Comparison of ENCODE assay signal across 8 cellular contexts in genomic region chr3:98573231-98573728, GRCh38. TPM values are rescaled to one million over a fixed set of nuclear protein-coding genes. Genes with fewer than 3 reads are reported as not detected.
A peak's percentile ranks its signal among the peaks of the same experiment; 100 is the strongest.
DNase-seq lines count a peak whose midpoint lies in the region; ATAC-seq, FAIRE-seq and TF ChIP-seq lines count a peak whose summit lies in the region.

No MANE protein-coding gene starts in this region.

- no peak for DNase-seq in activated CD4-positive, alpha-beta T cell treated with anti-CD3 and anti-CD28 coated beads for 36 hours
- DNase-seq in activated CD4-positive, alpha-beta T cell treated with anti-CD3 and anti-CD28 coated beads for 1 hour: no peak
- DNase-seq in body of pancreas: no peak
- no peak for DNase-seq in pancreas
- DNase-seq in NCI-H1092 treated with DMSO at 0.1 percent for 48 hours (lab: John Stamatoyannopoulos, UW): no peak
- DNase-seq in activated CD4-positive, CD25-positive, alpha-beta regulatory T cell treated with anti-CD3 and anti-CD28 coated beads, Interleukin-2, amount 50 U/mL, for 72 hours: no peak

- ATAC-seq in activated CD4-positive, alpha-beta T cell treated with anti-CD3 and anti-CD28 coated beads for 36 hours: no peak
- peak; percentile 78 for ATAC-seq in GM21529 (IDR thresholded peaks at IDR 0.05; ENCODE audit: unreplicated experiment)
- no peak for ATAC-seq in body of pancreas
- ATAC-seq in pancreas: no peak

- CTCF ChIA-PET in activated CD4-positive, alpha-beta T cell treated with anti-CD3 and anti-CD28 coated beads for 36 hours (lab: Charles Lee): interaction anchor here (1.0 to 1.8 kb wide), 12 partner anchors 10 to 229 kb away, joined by 3 to 17 read pairs (median 5); partner anchors contain the start of genes CLDND1 and CPOX

- FAIRE-seq in pancreas (lab: Jason Lieb, UNC): peak; percentile 34

- peaks cover 49% of the 10 kb centered on the region for H3K4me1 Mint-ChIP-seq in activated CD4-positive, alpha-beta T cell treated with anti-CD3 and anti-CD28 coated beads for 36 hours

- H3K36me3 Mint-ChIP-seq in activated CD4-positive, alpha-beta T cell treated with anti-CD3 and anti-CD28 coated beads for 36 hours (ENCODE audit: low read depth): peaks cover 28% of the 10 kb centered on the region

- no peaks in the 10 kb centered on the region for H3K4me1 ChIP-seq in body of pancreas
- no peaks in the 10 kb centered on the region for H3K4me1 ChIP-seq in pancreas

- H3K27ac Mint-ChIP-seq in activated CD4-positive, alpha-beta T cell treated with anti-CD3 and anti-CD28 coated beads for 36 hours: peak overlapping the region; percentile 70

- H3K27me3 ChIP-seq in body of pancreas (no peaks in the 10 kb centered on the region), pancreas (no peaks in the 10 kb centered on the region)

- H3K9me3 ChIP-seq in body of pancreas: no peaks in the 10 kb centered on the region
- no peaks in the 10 kb centered on the region for H3K9me3 ChIP-seq in pancreas

- intact Hi-C loops in activated CD4-positive, alpha-beta T cell treated with anti-CD3 and anti-CD28 coated beads for 36 hours (cut with DNase I, micrococcal nuclease): loop anchor here (2.0 to 5.0 kb wide), 5 partner anchors 211 to 536 kb away; partner anchors contain the start of gene GABRR3 (in 1 of the 2)
- intact Hi-C loops in body of pancreas (cut with DNase I) (no loop called here), pancreas (cut with DNase I) (no loop called here)

- POLR2A ChIA-PET in activated CD4-positive, alpha-beta T cell treated with anti-CD3 and anti-CD28 coated beads for 36 hours (lab: Charles Lee): no interaction called here

- peak overlapping the region; percentile 11 for H3K4me3 Mint-ChIP-seq in activated CD4-positive, alpha-beta T cell treated with anti-CD3 and anti-CD28 coated beads for 36 hours

- H3K4me3 ChIP-seq in body of pancreas (no peak overlapping the region), pancreas (no peak overlapping the region)

- WGBS in body of pancreas, 2 donors: 11 to 13% methylated on average over 1 of the region's 1 CpG
- 13 to 26% methylated on average over 1 of the region's 1 CpG for WGBS in pancreas, 2 donors

- TF ChIP-seq CTCF in LNCAP (IDR thresholded peaks at IDR 0.05) (peak; percentile 49; the same call in 1 of the 2 replicates), body of pancreas (IDR thresholded peaks at IDR 0.05) (peak in 4 of 7 experiments; percentile 5 to 33 (median 22)), pancreas (IDR thresholded peaks at IDR 0.05) (no peak)

- H3K27ac ChIP-seq in body of pancreas (no peak overlapping the region), pancreas (no peak overlapping the region)

- H3K27me3 Mint-ChIP-seq in activated CD4-positive, alpha-beta T cell treated with anti-CD3 and anti-CD28 coated beads for 36 hours: peaks cover 4% of the 10 kb centered on the region

- H3K9me3 Mint-ChIP-seq in activated CD4-positive, alpha-beta T cell treated with anti-CD3 and anti-CD28 coated beads for 36 hours (ENCODE audit: low read depth): peaks cover 7% of the 10 kb centered on the region

- H3K36me3 ChIP-seq in body of pancreas (replicated peaks in 1 of 2; ENCODE audit: insufficient read depth in 1 of 2, low read depth in 2 of 2): peaks cover 0 to 2% of the 10 kb centered on the region in 2 donors
- H3K36me3 ChIP-seq in pancreas: no peaks in the 10 kb centered on the region

- no peak for TF ChIP-seq POLR2A in body of pancreas (IDR thresholded peaks at IDR 0.05)

RNA-seq across cellular contexts. Expression of gene CPOX, which starts 20.1 kb away (rescaled TPM):
- total RNA-seq in activated CD4-positive, alpha-beta T cell treated with anti-CD3 and anti-CD28 coated beads for 36 hours: 10 to 100 TPM; 40.3 to 41.9 TPM
- total RNA-seq in body of pancreas (10 to 100 TPM; 14.8 to 25.4 TPM), pancreas (1 to 10 TPM; 4.1 to 9.5 (median 5.3) TPM)
- polyA plus RNA-seq in pancreas: 1 to 10 TPM; 8.2 to 9.8 TPM

RNA-seq across cellular contexts. Expression of gene GPR15, which starts 41.5 kb away (rescaled TPM):
- total RNA-seq in activated CD4-positive, alpha-beta T cell treated with anti-CD3 and anti-CD28 coated beads for 36 hours: 1 to 10 TPM; 1.1 to 1.3 TPM
- total RNA-seq in body of pancreas (not detected), pancreas (under 1 TPM in 2 of 6 donors, not detected in 4; 0.15 to 0.19 TPM)
- under 1 TPM in 1 of 2 donors, not detected in 1; 0.07 TPM for polyA plus RNA-seq in pancreas

RNA-seq across cellular contexts. Expression of gene CLDND1, which starts 50.6 kb away (rescaled TPM):
- total RNA-seq in activated CD4-positive, alpha-beta T cell treated with anti-CD3 and anti-CD28 coated beads for 36 hours: 100 to 1,000 TPM; 153 to 171 TPM
- total RNA-seq in body of pancreas (10 to 100 TPM; 38.1 to 65.6 TPM), pancreas (10 to 100 TPM; 16.0 to 35.1 (median 21.8) TPM)
- polyA plus RNA-seq in pancreas: 10 to 100 TPM; 21.3 to 37.2 TPM

Comparison
In these comparisons a context has a peak if more than half of its experiments do, and no peak if none do; other contexts are left out.
1. CTCF ChIP-seq: peak in LNCAP (single experiment) and body of pancreas (4 of 7); none in pancreas (0 of 4).
2. intact Hi-C loops: an anchor here in activated CD4-positive, alpha-beta T cell treated with anti-CD3 and anti-CD28 coated beads for 36 hours (2.0 to 5.0 kb wide); none called in body of pancreas and pancreas.